Comparison of ENCODE assay signal across 26 cellular contexts in the genomic region with DNA sequence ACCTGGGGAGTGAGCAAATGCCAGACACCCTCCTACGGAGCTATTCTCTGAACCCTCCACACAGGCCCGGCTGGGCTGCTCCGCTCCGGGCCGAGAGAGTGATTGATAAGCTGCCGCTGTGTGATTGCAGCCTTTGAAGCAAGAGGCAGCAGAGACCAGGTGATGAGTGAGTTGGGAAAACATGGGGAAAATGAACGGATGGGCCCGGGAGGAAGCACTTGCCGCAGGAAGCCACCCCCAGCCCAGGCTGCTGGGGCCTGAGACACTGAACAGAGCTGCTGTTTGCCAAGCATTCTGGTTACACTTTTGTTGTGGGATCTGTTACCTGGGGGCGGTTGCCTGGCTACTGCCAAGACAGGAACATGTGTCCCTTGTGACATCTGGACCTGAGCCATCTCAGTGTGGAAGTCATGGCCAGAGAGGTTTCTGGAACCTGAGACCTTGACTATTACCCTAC. TPM values are rescaled to one million over a fixed set of nuclear protein-coding genes. Genes with fewer than 3 reads are reported as not detected.
DNase-seq lines count a peak whose midpoint lies in the region; ATAC-seq and TF ChIP-seq lines count a peak whose summit lies in the region.
"Had no signal": no experiment of that assay in that cellular context is flagged by ENCODE, and none has a peak within 500 bp of the region (broad histone marks: within the 10 kb centered on the region; RNA-seq: fewer than 3 reads in every experiment).

No MANE protein-coding gene starts in this region.

- no peaks in the 10 kb centered on the region for H4K20me1 ChIP-seq in DOHH2 (ENCODE audit: control insufficient read depth, insufficient read depth, low read depth, low read length)
- no peaks in the 10 kb centered on the region for H4K20me1 ChIP-seq in neural progenitor cell (ENCODE audit: low read depth)

- TF ChIP-seq CTCF in DOHH2 (IDR thresholded peaks at IDR 0.05; ENCODE audit: low read depth, low read length, poor library complexity, severe bottlenecking) = no peak
- TF ChIP-seq CTCF in RWPE1 (conservative IDR thresholded peaks at IDR 0.05; ENCODE audit: low read depth) = no peak
- TF ChIP-seq CTCF in mesothelial cell of epicardium (IDR thresholded peaks at IDR 0.05; ENCODE audit: unreplicated experiment) = no peak
- TF ChIP-seq CTCF in gastroesophageal sphincter (IDR thresholded peaks at IDR 0.05) = no peak
- TF ChIP-seq CTCF in neural progenitor cell (IDR thresholded peaks at IDR 0.05) = no peak

- H3K27ac Mint-ChIP-seq in mesothelial cell of epicardium = peak overlapping the region; percentile 13
- no peak overlapping the region for H3K27ac Mint-ChIP-seq in neural progenitor cell
- H3K27ac Mint-ChIP-seq: stimulated activated effector memory CD8-positive, alpha-beta T cell treated with anti-CD3 and anti-CD28 coated beads, Interleukin-12 subunit alpha, Interleukin-12 subunit beta, amount 100 ng/mL, for 72 hours had no signal

- no peak for TF ChIP-seq EP300 in gastroesophageal sphincter (IDR thresholded peaks at IDR 0.05)

- H3K4me1 Mint-ChIP-seq in mesothelial cell of epicardium (peaks cover 12% of the 10 kb centered on the region), neural progenitor cell (peaks cover 16% of the 10 kb centered on the region)

- H3K27me3 ChIP-seq in DOHH2 (ENCODE audit: control insufficient read depth, low read length) (no peaks in the 10 kb centered on the region), gastroesophageal sphincter (peaks cover 3% of the 10 kb centered on the region), neural progenitor cell (no peaks in the 10 kb centered on the region)
- H3K27me3 ChIP-seq: adrenal gland, cardiac muscle cell, right atrium auricular region had no signal

- H3F3A ChIP-seq in DOHH2 (ENCODE audit: control insufficient read depth, insufficient read depth) = peaks cover 36% of the 10 kb centered on the region
- no peaks in the 10 kb centered on the region for H3F3A ChIP-seq in neural progenitor cell (ENCODE audit: low read depth)

- H3K4me3 ChIP-seq in DOHH2 (ENCODE audit: low read length) = peak overlapping the region; percentile 64
- no peak overlapping the region for H3K4me3 ChIP-seq in gastroesophageal sphincter
- H3K4me3 ChIP-seq in neural progenitor cell = no peak overlapping the region
- H3K4me3 ChIP-seq: adrenal gland, cardiac muscle cell, dorsolateral prefrontal cortex, esophagus muscularis mucosa, HAP-1, left ventricle myocardium inferior, PC-9, right atrium auricular region, tibial artery had no signal

- no peak overlapping the region for H2AFZ ChIP-seq in neural progenitor cell (replicated peaks)
- H2AFZ ChIP-seq: PC-9 had no signal

- H3K27me3 Mint-ChIP-seq in mesothelial cell of epicardium (ENCODE audit: low read depth) (peaks cover 2% of the 10 kb centered on the region), neural progenitor cell (ENCODE audit: insufficient read depth, low read depth) (peaks cover 3% of the 10 kb centered on the region)

- 30 to 40% methylated on average over 4 to 5 of the region's 10 CpGs for WGBS in gastroesophageal sphincter (ENCODE audit: low coverage in 1 of 2), 2 donors

- H3K9me3 Mint-ChIP-seq in mesothelial cell of epicardium (no peaks in the 10 kb centered on the region), neural progenitor cell (peaks cover 5% of the 10 kb centered on the region)
- H3K9me3 Mint-ChIP-seq: stimulated activated effector memory CD8-positive, alpha-beta T cell treated with anti-CD3 and anti-CD28 coated beads, Interleukin-12 subunit alpha, Interleukin-12 subunit beta, amount 100 ng/mL, for 72 hours had no signal

- H3K79me2 ChIP-seq in DOHH2 (ENCODE audit: control insufficient read depth, low read length) = peaks cover 10% of the 10 kb centered on the region
- no peaks in the 10 kb centered on the region for H3K79me2 ChIP-seq in neural progenitor cell (ENCODE audit: low read depth)

- H3K36me3 ChIP-seq in DOHH2 (ENCODE audit: control insufficient read depth, low read length) (peaks cover 6% of the 10 kb centered on the region; the same call in 1 of the 2 replicates), gastroesophageal sphincter (no peaks in the 10 kb centered on the region), neural progenitor cell (no peaks in the 10 kb centered on the region)
- H3K36me3 ChIP-seq: adrenal gland, cardiac muscle cell, esophagus muscularis mucosa, HAP-1, left ventricle myocardium inferior, right atrium auricular region, tibial artery had no signal

- H3K4me1 ChIP-seq in DOHH2 (ENCODE audit: control insufficient read depth, low read length) (peaks cover 63% of the 10 kb centered on the region), gastroesophageal sphincter (peaks cover 0 to 3% (median 0%) of the 10 kb centered on the region in 3 donors), neural progenitor cell (peaks cover under 1% of the 10 kb centered on the region)
- H3K4me1 ChIP-seq: adrenal gland, HAP-1 had no signal

- H3K9me3 ChIP-seq in DOHH2 (ENCODE audit: control insufficient read depth, insufficient read depth, low read length) (peaks cover 8% of the 10 kb centered on the region), gastroesophageal sphincter (peaks cover 0 to 14% (median 0%) of the 10 kb centered on the region in 3 donors), neural progenitor cell (ENCODE audit: low read depth) (no peaks in the 10 kb centered on the region)
- H3K9me3 ChIP-seq: adrenal gland, HAP-1 had no signal

- H3K4me2 ChIP-seq in DOHH2 (ENCODE audit: low read length) = peak overlapping the region; percentile 70
- H3K4me2 ChIP-seq in neural progenitor cell = no peak overlapping the region
- H3K4me2 ChIP-seq: PC-9 had no signal

- POLR2A ChIA-PET in RWPE1 (lab: Yijun Ruan, JAX; ENCODE audit: low non-redundant PET) = no interaction called here

- H3K27ac ChIP-seq in DOHH2 (ENCODE audit: low read depth, low read length) = peak overlapping the region; percentile 88
- H3K27ac ChIP-seq in RWPE1 = peak overlapping the region; percentile 34
- no peak overlapping the region for H3K27ac ChIP-seq in gastroesophageal sphincter
- no peak overlapping the region for H3K27ac ChIP-seq in neural progenitor cell
- H3K27ac ChIP-seq: adrenal gland, C4-2B, cardiac muscle cell, dorsolateral prefrontal cortex, esophagus muscularis mucosa, left ventricle myocardium inferior, PC-9, right atrium auricular region, tibial artery had no signal

- no peak overlapping the region for H3K9ac ChIP-seq in neural progenitor cell

- no peak for TF ChIP-seq POLR2A in gastroesophageal sphincter (IDR thresholded peaks at IDR 0.05)

- H3K4me3 Mint-ChIP-seq in mesothelial cell of epicardium (no peak overlapping the region), neural progenitor cell (no peak overlapping the region)
- H3K4me3 Mint-ChIP-seq: stimulated activated effector memory CD8-positive, alpha-beta T cell treated with anti-CD3 and anti-CD28 coated beads, Interleukin-12 subunit alpha, Interleukin-12 subunit beta, amount 100 ng/mL, for 72 hours had no signal

- CTCF ChIA-PET in RWPE1 (lab: Yijun Ruan, JAX) = interaction anchor here (0.6 to 0.7 kb wide), 2 partner anchors 27 to 42 kb away, joined by 5 to 6 read pairs; no protein-coding TSS in a partner anchor

- ATAC-seq in gastroesophageal sphincter (no peak), HG03354 (IDR thresholded peaks at IDR 0.05; ENCODE audit: poor library complexity, severe bottlenecking, unreplicated experiment) (no peak)
- ATAC-seq: stimulated activated effector memory CD8-positive, alpha-beta T cell treated with anti-CD3 and anti-CD28 coated beads, Interleukin-12 subunit alpha, Interleukin-12 subunit beta, amount 100 ng/mL, for 72 hours had no signal

- peak in 2 of 3 experiments; percentile 64 to 81 for DNase-seq in NCI-H1417 (lab: John Stamatoyannopoulos, UW)
- DNase-seq in NCI-H1417 treated with DMSO at 0.1 percent for 48 hours (lab: John Stamatoyannopoulos, UW) = no peak
- DNase-seq in RWPE1 (ENCODE audit: low spot score) = no peak
- no peak for DNase-seq in mesothelial cell of epicardium (ENCODE audit: low spot score in 2 of 2, unreplicated experiment in 2 of 2)
- no peak for DNase-seq in neural progenitor cell (ENCODE audit: low spot score)
- DNase-seq: activated effector memory CD4-positive, alpha-beta T cell treated with anti-CD3 and anti-CD28 coated beads, Interleukin-2, amount 50 U/mL, for 16 hours; DMS79 treated with DMSO at 0.1 percent for 48 hours; dorsolateral prefrontal cortex; Kasumi-1; left ventricle myocardium inferior; NCI-H1436 treated with DMSO at 0.1 percent for 48 hours; NCI-H524 treated with DMSO at 0.1 percent for 48 hours; PC-9; stimulated activated CD4-positive, alpha-beta T cell treated with anti-CD3 and anti-CD28 coated beads, Interleukin-15, amount 100 ng/mL, for 24 hours; T1000; tibial artery had no signal

- H3K36me3 Mint-ChIP-seq in mesothelial cell of epicardium (no peaks in the 10 kb centered on the region), neural progenitor cell (no peaks in the 10 kb centered on the region)
- H3K36me3 Mint-ChIP-seq: stimulated activated effector memory CD8-positive, alpha-beta T cell treated with anti-CD3 and anti-CD28 coated beads, Interleukin-12 subunit alpha, Interleukin-12 subunit beta, amount 100 ng/mL, for 72 hours had no signal

- H3K9me2 ChIP-seq in DOHH2 (replicated peaks; ENCODE audit: control insufficient read depth, low read length) = no peaks in the 10 kb centered on the region

RNA-seq across cellular contexts. Expression of a gene that starts 46.4 kb away (rescaled TPM):
- total RNA-seq in mesothelial cell of epicardium = 49.7 to 52.7 TPM (median 52.3 TPM) in 3 replicates
- 10 to 100 TPM in 3 of 4 donors, 1 to 10 TPM in 1; 9.8 to 33.8 (median 24.4) TPM for total RNA-seq in gastroesophageal sphincter
- 19.2 and 30.5 TPM in 2 replicates for total RNA-seq in neural progenitor cell (ENCODE audit: low replicate concordance)

RNA-seq across cellular contexts. Expression of a gene that starts 57.1 kb away (rescaled TPM):
- total RNA-seq in mesothelial cell of epicardium (64.7 to 70.0 TPM (median 69.4 TPM) in 3 replicates), gastroesophageal sphincter (10 to 100 TPM in 1 of 4 donors, 1 to 10 TPM in 3; 3.1 to 10.4 (median 6.0) TPM), neural progenitor cell (ENCODE audit: low replicate concordance) (2.8 and 8.8 TPM in 2 replicates)

Comparison
In these comparisons a context has a peak if more than half of its experiments do, and no peak if none do; other contexts are left out.
1. DNase-seq: peak in NCI-H1417 (2 of 3); none in NCI-H1417 treated with DMSO at 0.1 percent for 48 hours (single experiment), RWPE1 (single experiment), mesothelial cell of epicardium (0 of 2) and neural progenitor cell (single experiment).
2. H3K27ac ChIP-seq: peak in DOHH2 (single experiment) and RWPE1 (single experiment); none in gastroesophageal sphincter (0 of 4) and neural progenitor cell (single experiment).